Comparison of ENCODE assay signal across 18 cellular contexts in the genomic region with DNA sequence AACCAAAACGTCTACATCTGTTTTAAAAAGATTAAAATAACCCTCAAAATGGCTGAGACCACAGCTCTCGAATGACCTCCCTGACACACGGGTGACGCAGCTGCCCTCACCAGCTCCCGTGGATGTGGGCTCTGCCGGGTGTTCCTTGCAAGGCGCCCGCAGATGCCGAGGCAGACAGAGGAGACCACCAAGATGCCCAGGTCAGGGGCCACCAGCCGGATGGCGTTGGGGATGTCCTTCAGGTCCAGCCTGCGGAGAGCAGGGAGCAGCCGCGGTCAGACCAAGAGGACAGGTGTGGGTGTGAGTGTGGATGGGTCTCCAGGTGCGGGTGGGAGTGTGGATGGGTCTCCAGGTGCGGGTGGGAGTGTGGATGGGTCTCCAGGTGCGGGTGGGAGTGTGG. TPM values are rescaled to one million over a fixed set of nuclear protein-coding genes. Genes with fewer than 3 reads are reported as not detected.
DNase-seq lines count a peak whose midpoint lies in the region; ATAC-seq and TF ChIP-seq lines count a peak whose summit lies in the region.
"Had no signal": no experiment of that assay in that cellular context is flagged by ENCODE, and none has a peak within 500 bp of the region (broad histone marks: within the 10 kb centered on the region; RNA-seq: fewer than 3 reads in every experiment).

No MANE protein-coding gene starts in this region.

- H3K4me3 Mint-ChIP-seq in T-helper 17 cell = no peak overlapping the region
- H3K4me3 Mint-ChIP-seq in stimulated activated memory B cell treated with anti-CD40 and anti-IgM and Interleukin-4, amounts not matched to agents 10 μg/mL and 1 μg/mL and 100 μg/mL, for 72 hours = no peak overlapping the region
- H3K4me3 Mint-ChIP-seq: CD14-positive monocyte; CD4-positive, alpha-beta memory T cell; GM23338 had no signal

- peak overlapping the region; percentile 1 for H3K27ac Mint-ChIP-seq in T-helper 17 cell
- peak overlapping the region; percentile 55 for H3K27ac Mint-ChIP-seq in stimulated activated memory B cell treated with anti-CD40 and anti-IgM and Interleukin-4, amounts not matched to agents 10 μg/mL and 1 μg/mL and 100 μg/mL, for 72 hours
- H3K27ac Mint-ChIP-seq: GM23338 had no signal

- 0 out of 2 replicates have a peak overlapping the region, but pooled peaks have one; percentile 74 for H3K27ac ChIP-seq in C4-2B
- H3K27ac ChIP-seq in spleen = no peak overlapping the region

- ATAC-seq in T-helper 17 cell (no peak), HG03354 (IDR thresholded peaks at IDR 0.05; ENCODE audit: poor library complexity, severe bottlenecking, unreplicated experiment) (no peak)
- ATAC-seq in stimulated activated memory B cell treated with anti-CD40 and anti-IgM and Interleukin-4, amounts not matched to agents 10 μg/mL and 1 μg/mL and 100 μg/mL, for 72 hours = no peak
- ATAC-seq: GM23338, K562 had no signal

- H3K4me1 Mint-ChIP-seq in T-helper 17 cell = peaks cover 18% of the 10 kb centered on the region
- peaks cover 54% of the 10 kb centered on the region for H3K4me1 Mint-ChIP-seq in stimulated activated memory B cell treated with anti-CD40 and anti-IgM and Interleukin-4, amounts not matched to agents 10 μg/mL and 1 μg/mL and 100 μg/mL, for 72 hours

- WGBS in spleen, 5 donors = 89 to 95% (median 92%) methylated on average over 15 to 17 of the region's 17 CpGs

- H3K27me3 Mint-ChIP-seq in T-helper 17 cell = no peaks in the 10 kb centered on the region
- H3K27me3 Mint-ChIP-seq in stimulated activated memory B cell treated with anti-CD40 and anti-IgM and Interleukin-4, amounts not matched to agents 10 μg/mL and 1 μg/mL and 100 μg/mL, for 72 hours = no peaks in the 10 kb centered on the region
- H3K27me3 Mint-ChIP-seq: CD4-positive, alpha-beta memory T cell had no signal

- no peak for DNase-seq in LNCaP clone FGC (ENCODE audit: low read depth)
- DNase-seq in T-helper 17 cell = no peak
- DNase-seq in spleen = no peak
- no peak for DNase-seq in NAMALWA (ENCODE audit: low spot score)
- DNase-seq: ACHN, BE2C, DMS79, GDM1, HCEC 1CT, IMR-90 had no signal

- intact Hi-C loops in spleen (cut with DNase I; ENCODE audit: low total_unique reads) = no loop called here

- H3K4me1 ChIP-seq in spleen = peaks cover 39 to 85% (median 68%) of the 10 kb centered on the region in 6 donors

- TF ChIP-seq CTCF in C4-2B (conservative IDR thresholded peaks at IDR 0.05) = no peak
- peak; percentile 1; the same call in 1 of the 2 replicates for TF ChIP-seq CTCF in LNCaP clone FGC (IDR thresholded peaks at IDR 0.05; ENCODE audit: control insufficient read depth, extremely low read depth, insufficient read depth)
- no peak for TF ChIP-seq CTCF in spleen (IDR thresholded peaks at IDR 0.05 in 8 of 11, conservative IDR thresholded peaks at IDR 0.05 in 3 of 11)

- H3K9me3 Mint-ChIP-seq in stimulated activated memory B cell treated with anti-CD40 and anti-IgM and Interleukin-4, amounts not matched to agents 10 μg/mL and 1 μg/mL and 100 μg/mL, for 72 hours = no peaks in the 10 kb centered on the region
- H3K9me3 Mint-ChIP-seq: CD14-positive monocyte; CD4-positive, alpha-beta memory T cell; GM23338 had no signal

- peaks cover 0 to 67% (median 31%) of the 10 kb centered on the region in 6 donors for H3K36me3 ChIP-seq in spleen
- H3K36me3 ChIP-seq: BE2C had no signal

- no peaks in the 10 kb centered on the region for H3K9me3 ChIP-seq in T-helper 17 cell (ENCODE audit: control insufficient read depth, low read length, poor library complexity, severe bottlenecking)
- H3K9me3 ChIP-seq in spleen = no peaks in the 10 kb centered on the region
- H3K9me3 ChIP-seq: BE2C had no signal

- H3K4me3 ChIP-seq in LNCaP clone FGC (ENCODE audit: low read depth, low read length) = no peak overlapping the region
- no peak overlapping the region for H3K4me3 ChIP-seq in spleen
- H3K4me3 ChIP-seq: GM23338, K562 had no signal

- H3K36me3 Mint-ChIP-seq in T-helper 17 cell (ENCODE audit: low read depth) = no peaks in the 10 kb centered on the region
- H3K36me3 Mint-ChIP-seq in stimulated activated memory B cell treated with anti-CD40 and anti-IgM and Interleukin-4, amounts not matched to agents 10 μg/mL and 1 μg/mL and 100 μg/mL, for 72 hours = peaks cover 5% of the 10 kb centered on the region

- no peak for TF ChIP-seq POLR2A in spleen (IDR thresholded peaks at IDR 0.05)

- no peaks in the 10 kb centered on the region for H3K27me3 ChIP-seq in spleen (replicated peaks in 1 of 7)

RNA-seq across cellular contexts. Expression of a gene that starts 35.1 kb away (rescaled TPM):
- total RNA-seq in T-helper 17 cell (10 to 100 TPM; 22.4 to 33.6 TPM), spleen (10 to 100 TPM in 4 of 7 donors, 1 to 10 TPM in 3; 7.2 to 28.2 (median 11.7) TPM)
- polyA plus RNA-seq in spleen = 10 to 100 TPM; 16.6 to 24.5 (median 16.8) TPM

RNA-seq across cellular contexts. Expression of a gene that starts 35.2 kb away (rescaled TPM):
- total RNA-seq in T-helper 17 cell (100 to 1,000 TPM; 235 to 398 TPM), spleen (100 to 1,000 TPM in 3 of 7 donors, 10 to 100 TPM in 4; 63.7 to 135 (median 99.1) TPM)
- polyA plus RNA-seq in spleen = 100 to 1,000 TPM in 1 of 3 donors, 10 to 100 TPM in 2; 55.7 to 132 (median 75.1) TPM

RNA-seq across cellular contexts. Expression of a gene that starts 43.7 kb away (rescaled TPM):
- total RNA-seq in T-helper 17 cell (100 to 1,000 TPM; 272 to 318 TPM), spleen (100 to 1,000 TPM; 154 to 249 (median 199) TPM)
- 100 to 1,000 TPM; 145 to 385 (median 371) TPM for polyA plus RNA-seq in spleen

RNA-seq across cellular contexts. Expression of a gene that starts 55.1 kb away (rescaled TPM):
- total RNA-seq in T-helper 17 cell (10 to 100 TPM in 1 of 2 donors, 1 to 10 TPM in 1; 7.7 to 10.2 TPM), spleen (1 to 10 TPM; 4.8 to 7.6 (median 6.0) TPM)
- polyA plus RNA-seq in spleen = 1 to 10 TPM; 5.6 to 7.8 (median 7.1) TPM
- total RNA-seq: Daoy, IMR-90 had no signal
